ENCODE assay signal across 9 cellular contexts in the genomic region with DNA sequence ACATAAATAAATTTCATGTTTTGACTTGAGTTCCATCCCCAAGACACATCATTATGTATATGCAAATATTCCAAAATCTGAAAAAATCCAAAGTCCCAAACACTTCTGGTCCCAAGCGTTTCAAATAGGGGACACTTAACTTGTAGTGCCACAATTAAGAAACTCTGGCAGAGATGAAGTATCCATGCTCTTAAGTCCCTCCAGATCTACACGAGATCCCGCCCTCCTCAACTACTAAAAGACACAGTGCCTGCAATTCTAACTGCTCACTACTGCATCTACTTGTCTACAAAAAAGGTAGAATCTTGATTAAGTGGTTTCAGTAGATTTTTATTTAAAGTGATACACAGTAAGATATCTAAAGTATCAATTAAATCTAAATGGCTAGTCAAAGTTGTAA.
"Had no signal": no experiment of that assay in that cellular context is flagged by ENCODE, and none has a peak within 500 bp of the region (broad histone marks: within the 10 kb centered on the region; RNA-seq: fewer than 3 reads in every experiment).

No MANE protein-coding gene starts in this region.

- DNase-seq: H9, HCEC 1CT, KBM-7 had no signal

- H3K4me3 Mint-ChIP-seq: GM23338, H9 had no signal

- H3K27me3 Mint-ChIP-seq: IgD-negative memory B cell had no signal

- H3K36me3 Mint-ChIP-seq: IgD-negative memory B cell had no signal

- H3K27ac ChIP-seq: HL-60, KMS-11 had no signal

- FAIRE-seq: H1, HepG2 had no signal

- H3K9me3 Mint-ChIP-seq: GM23338, H9, IgD-negative memory B cell had no signal

- H3K4me3 ChIP-seq: GM23338 had no signal

- ATAC-seq: GM23338, HepG2 had no signal
